Comparison of ENCODE assay signal across 11 cellular contexts in genomic region chr22:29149841-29150555, GRCh38. TPM values are rescaled to one million over a fixed set of nuclear protein-coding genes. Genes with fewer than 3 reads are reported as not detected.
A peak's percentile ranks its signal among the peaks of the same experiment; 100 is the strongest.
DNase-seq lines count a peak whose midpoint lies in the region; ATAC-seq and TF ChIP-seq lines count a peak whose summit lies in the region.
"Had no signal": no experiment of that assay in that cellular context is flagged by ENCODE, and none has a peak within 500 bp of the region (broad histone marks: within the 10 kb centered on the region; RNA-seq: fewer than 3 reads in every experiment).

No MANE protein-coding gene starts in this region.

- no peak for TF ChIP-seq CTCF in suprapubic skin (IDR thresholded peaks at IDR 0.05)

- peaks cover 76% of the 10 kb centered on the region for H3K27me3 Mint-ChIP-seq in stimulated activated memory B cell treated with anti-CD40 and anti-IgM and Interleukin-4, amounts not matched to agents 10 μg/mL and 1 μg/mL and 100 μg/mL, for 72 hours

- ATAC-seq in stimulated activated memory B cell treated with anti-CD40 and anti-IgM and Interleukin-4, amounts not matched to agents 10 μg/mL and 1 μg/mL and 100 μg/mL, for 72 hours: no peak
- ATAC-seq in HG03432 (IDR thresholded peaks at IDR 0.05; ENCODE audit: unreplicated experiment): no peak
- ATAC-seq in HG03565 (IDR thresholded peaks at IDR 0.05; ENCODE audit: unreplicated experiment): no peak
- ATAC-seq: CD8-positive, alpha-beta T cell had no signal

- no peak for TF ChIP-seq EP300 in suprapubic skin (IDR thresholded peaks at IDR 0.05)

- H3K27ac Mint-ChIP-seq in stimulated activated memory B cell treated with anti-CD40 and anti-IgM and Interleukin-4, amounts not matched to agents 10 μg/mL and 1 μg/mL and 100 μg/mL, for 72 hours: no peak overlapping the region
- H3K27ac Mint-ChIP-seq: CD8-positive, alpha-beta T cell had no signal

- no peaks in the 10 kb centered on the region for H3K9me3 Mint-ChIP-seq in stimulated activated memory B cell treated with anti-CD40 and anti-IgM and Interleukin-4, amounts not matched to agents 10 μg/mL and 1 μg/mL and 100 μg/mL, for 72 hours
- H3K9me3 Mint-ChIP-seq: CD8-positive, alpha-beta T cell had no signal

- H3K36me3 Mint-ChIP-seq in stimulated activated memory B cell treated with anti-CD40 and anti-IgM and Interleukin-4, amounts not matched to agents 10 μg/mL and 1 μg/mL and 100 μg/mL, for 72 hours: no peaks in the 10 kb centered on the region
- H3K36me3 Mint-ChIP-seq: CD8-positive, alpha-beta T cell had no signal

- H3K36me3 ChIP-seq in muscle layer of colon (ENCODE audit: insufficient read depth, low read length) (no peaks in the 10 kb centered on the region), suprapubic skin (peaks cover 34% of the 10 kb centered on the region)

- WGBS in suprapubic skin: 64% methylated on average over 16 of the region's 16 CpGs

- intact Hi-C loops in head of caudate nucleus (cut with DNase I): loop anchor here (10.0 kb wide), 2 partner anchors 75 to 295 kb away; partner anchors contain the start of gene KREMEN1

- H3K4me1 ChIP-seq in muscle layer of colon (ENCODE audit: insufficient read depth, low read length) (peaks cover 15% of the 10 kb centered on the region), suprapubic skin (peaks cover 40% of the 10 kb centered on the region)

- H3K4me3 ChIP-seq in muscle layer of colon (ENCODE audit: low read depth in 1 of 2, low read length in 2 of 2) (no peak overlapping the region), suprapubic skin (no peak overlapping the region)

- H3K9me3 ChIP-seq in muscle layer of colon (ENCODE audit: low read length): no peaks in the 10 kb centered on the region
- H3K9me3 ChIP-seq in suprapubic skin: no peaks in the 10 kb centered on the region

- H3K27me3 ChIP-seq in muscle layer of colon (ENCODE audit: control insufficient read depth in 1 of 2, insufficient read depth in 2 of 2, low read length in 2 of 2) (no peaks in the 10 kb centered on the region), suprapubic skin (no peaks in the 10 kb centered on the region)

- H3K27ac ChIP-seq in muscle layer of colon (ENCODE audit: low read depth, low read length) (peak overlapping the region; percentile 28), suprapubic skin (no peak overlapping the region)

- no peak for TF ChIP-seq POLR2A in suprapubic skin (IDR thresholded peaks at IDR 0.05)

- peak in 44 of 56 donors; percentile 14 to 78 (median 50) for DNase-seq in amygdala (lab: John Stamatoyannopoulos, UW)
- DNase-seq in head of caudate nucleus: peak in 39 of 42 donors; percentile 11 to 82 (median 66)
- peak; percentile 61 for DNase-seq in suprapubic skin (ENCODE audit: low spot score in 2 of 2)
- no peak for DNase-seq in NCI-H2227 (lab: John Stamatoyannopoulos, UW; ENCODE audit: unreplicated experiment)
- DNase-seq: CD8-positive, alpha-beta T cell; NCI-H524 had no signal

- H3K9ac ChIP-seq in muscle layer of colon (ENCODE audit: low read length): no peak overlapping the region

- no peak overlapping the region for H3K4me3 Mint-ChIP-seq in stimulated activated memory B cell treated with anti-CD40 and anti-IgM and Interleukin-4, amounts not matched to agents 10 μg/mL and 1 μg/mL and 100 μg/mL, for 72 hours
- H3K4me3 Mint-ChIP-seq: CD8-positive, alpha-beta T cell had no signal

- peaks cover 8% of the 10 kb centered on the region for H3K4me1 Mint-ChIP-seq in stimulated activated memory B cell treated with anti-CD40 and anti-IgM and Interleukin-4, amounts not matched to agents 10 μg/mL and 1 μg/mL and 100 μg/mL, for 72 hours

RNA-seq across cellular contexts. Expression of gene EMID1, which starts 55.7 kb away (rescaled TPM):
- 1 to 10 TPM; 1.6 to 7.4 (median 2.9) TPM for total RNA-seq in suprapubic skin
- total RNA-seq: CD8-positive, alpha-beta T cell; MCF 10A had no signal
